ENCODE assay signal across 9 cellular contexts in genomic region chr21:16071082-16071481, GRCh38.
DNase-seq lines count a peak whose midpoint lies in the region; ATAC-seq and FAIRE-seq lines count a peak whose summit lies in the region.
"Had no signal": no experiment of that assay in that cellular context is flagged by ENCODE, and none has a peak within 500 bp of the region (broad histone marks: within the 10 kb centered on the region; RNA-seq: fewer than 3 reads in every experiment).

No MANE protein-coding gene starts in this region.

- ATAC-seq in GM21526 (IDR thresholded peaks at IDR 0.05; ENCODE audit: low FRiP score, unreplicated experiment), result no peak

- H3K27ac ChIP-seq in skin epidermis, result peak overlapping the region in 12 of 21 experiments; percentile 6 to 74 (median 36)

- peak; percentile 94 for DNase-seq in G401 (ENCODE audit: low spot score)
- DNase-seq in iris pigment epithelial cell (ENCODE audit: low read depth), result peak; percentile 65
- DNase-seq in activated CD4-positive, alpha-beta T cell treated with anti-CD3 and anti-CD28 coated beads for 1 hour, result no peak
- DNase-seq in stimulated activated CD4-positive, alpha-beta T cell treated with anti-CD3 and anti-CD28 coated beads, Interleukin-2, amount 100 ng/mL, for 24 hours, result no peak
- DNase-seq in NCI-H1436 (lab: John Stamatoyannopoulos, UW), result no peak
- DNase-seq: NCI-H748 treated with DMSO at 0.1 percent for 48 hours had no signal

- in situ Hi-C loops in G401 (cut with HindIII; ENCODE audit: low sequenced_read_pairs), result no loop called here

- H3K4me3 ChIP-seq in skin epidermis, result peak overlapping the region in 5 of 7 experiments; percentile 9 to 34 (median 19)

- FAIRE-seq in TTC549 (lab: Jason Lieb, UNC), result peak; percentile 90

Comparison
In these comparisons a context has a peak if more than half of its experiments do, and no peak if none do; other contexts are left out.
1. DNase-seq: peak in G401 (single experiment) and iris pigment epithelial cell (single experiment); none in activated CD4-positive, alpha-beta T cell treated with anti-CD3 and anti-CD28 coated beads for 1 hour (single experiment), stimulated activated CD4-positive, alpha-beta T cell treated with anti-CD3 and anti-CD28 coated beads, Interleukin-2, amount 100 ng/mL, for 24 hours (0 of 2) and NCI-H1436 (single experiment).